ENCODE assay signal across 1 cellular context in the genomic region with DNA sequence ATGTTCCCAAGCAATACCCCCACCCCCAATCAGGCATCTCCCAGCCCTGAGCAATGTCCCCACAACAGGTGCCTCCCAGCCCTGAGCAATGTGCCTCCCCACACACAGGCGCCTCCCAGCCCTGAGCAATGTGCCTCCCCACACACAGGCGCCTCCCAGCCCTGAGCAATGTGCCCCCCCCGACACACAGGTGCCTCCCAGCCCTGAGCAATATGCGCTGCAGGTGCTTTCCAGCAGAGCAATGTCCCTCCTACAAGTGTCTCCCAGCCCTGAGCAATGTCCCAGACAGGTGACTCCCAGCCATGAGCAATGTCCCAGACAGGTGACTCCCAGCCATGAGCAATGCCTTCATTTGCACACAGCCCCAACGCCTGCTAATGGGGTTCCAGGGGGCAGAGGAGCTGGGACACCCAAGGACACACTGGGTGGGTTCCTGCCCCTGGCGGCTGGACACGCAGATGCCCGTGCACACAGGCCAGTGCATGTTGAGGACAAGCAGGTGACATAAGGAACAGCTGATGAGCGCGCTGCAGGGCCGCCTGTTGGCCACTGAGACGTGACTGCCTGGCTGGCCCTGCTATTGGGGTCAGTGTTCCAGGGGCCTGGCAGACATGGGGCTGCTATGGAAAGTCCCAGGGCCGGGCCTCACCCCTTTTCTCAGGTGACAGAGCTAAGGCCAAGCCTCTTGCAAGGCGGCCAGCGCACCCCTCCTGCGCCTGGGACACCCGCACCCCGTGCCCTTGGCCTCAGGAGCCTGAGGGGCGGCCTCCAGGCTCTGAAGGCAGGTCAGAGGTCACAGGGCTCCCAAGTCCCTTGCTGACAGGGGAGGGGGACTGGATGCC.
TF ChIP-seq lines count a peak whose summit lies in the region.

No MANE protein-coding gene starts in this region.

TF ChIP-seq in GM12878, 131 proteins besides CTCF, POLR2A, EP300 and RAD21:
- TF ChIP-seq, protein P1, sequence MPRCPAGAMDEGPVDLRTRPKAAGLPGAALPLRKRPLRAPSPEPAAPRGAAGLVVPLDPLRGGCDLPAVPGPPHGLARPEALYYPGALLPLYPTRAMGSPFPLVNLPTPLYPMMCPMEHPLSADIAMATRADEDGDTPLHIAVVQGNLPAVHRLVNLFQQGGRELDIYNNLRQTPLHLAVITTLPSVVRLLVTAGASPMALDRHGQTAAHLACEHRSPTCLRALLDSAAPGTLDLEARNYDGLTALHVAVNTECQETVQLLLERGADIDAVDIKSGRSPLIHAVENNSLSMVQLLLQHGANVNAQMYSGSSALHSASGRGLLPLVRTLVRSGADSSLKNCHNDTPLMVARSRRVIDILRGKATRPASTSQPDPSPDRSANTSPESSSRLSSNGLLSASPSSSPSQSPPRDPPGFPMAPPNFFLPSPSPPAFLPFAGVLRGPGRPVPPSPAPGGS (IDR thresholded peaks at IDR 0.05; ENCODE audit: borderline replicate concordance, insufficient read depth, low read depth, low read length, poor library complexity, severe bottlenecking) = peak; percentile 94
- TF ChIP-seq, protein P2, sequence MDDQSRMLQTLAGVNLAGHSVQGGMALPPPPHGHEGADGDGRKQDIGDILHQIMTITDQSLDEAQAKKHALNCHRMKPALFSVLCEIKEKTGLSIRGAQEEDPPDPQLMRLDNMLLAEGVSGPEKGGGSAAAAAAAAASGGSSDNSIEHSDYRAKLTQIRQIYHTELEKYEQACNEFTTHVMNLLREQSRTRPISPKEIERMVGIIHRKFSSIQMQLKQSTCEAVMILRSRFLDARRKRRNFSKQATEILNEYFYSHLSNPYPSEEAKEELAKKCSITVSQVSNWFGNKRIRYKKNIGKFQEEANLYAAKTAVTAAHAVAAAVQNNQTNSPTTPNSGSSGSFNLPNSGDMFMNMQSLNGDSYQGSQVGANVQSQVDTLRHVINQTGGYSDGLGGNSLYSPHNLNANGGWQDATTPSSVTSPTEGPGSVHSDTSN (IDR thresholded peaks at IDR 0.05; ENCODE audit: insufficient replicate concordance, low read depth, low read length) = peak; percentile 50
- TF ChIP-seq ESRRA (IDR thresholded peaks at IDR 0.05; ENCODE audit: low read length) (no peak), TCF3 (IDR thresholded peaks at IDR 0.05; ENCODE audit: borderline replicate concordance, insufficient read depth, low read depth, low read length) (0 out of 2 replicates have a peak, but pooled peaks have one; percentile 58), NFIC (IDR thresholded peaks at IDR 0.05; ENCODE audit: low read depth, low read length) (0 out of 2 replicates have a peak, but pooled peaks have one; percentile 31), GATAD2B (conservative IDR thresholded peaks at IDR 0.05; ENCODE audit: low read depth) (no peak), TCF12 (IDR thresholded peaks at IDR 0.05; ENCODE audit: low read depth, low read length) (0 out of 2 replicates have a peak, but pooled peaks have one; percentile 8)
